Comparison of ENCODE assay signal across 15 cellular contexts in genomic region chr2:231683292-231683898, GRCh38. TPM values are rescaled to one million over a fixed set of nuclear protein-coding genes. Genes with fewer than 3 reads are reported as not detected.
A peak's percentile ranks its signal among the peaks of the same experiment; 100 is the strongest.
DNase-seq lines count a peak whose midpoint lies in the region; ATAC-seq, FAIRE-seq and TF ChIP-seq lines count a peak whose summit lies in the region.
"Had no signal": no experiment of that assay in that cellular context is flagged by ENCODE, and none has a peak within 500 bp of the region (broad histone marks: within the 10 kb centered on the region; RNA-seq: fewer than 3 reads in every experiment).

No MANE protein-coding gene starts in this region.

- peak overlapping the region; percentile 98; the same call in 1 of the 2 replicates for H3K4me2 ChIP-seq in HepG2 (ENCODE audit: low read depth, low read length)
- H3K4me2 ChIP-seq in SK-N-SH, result no peak overlapping the region

- H2AFZ ChIP-seq in HepG2 (ENCODE audit: low read length) (no peak overlapping the region), SK-N-SH (ENCODE audit: low read depth) (no peak overlapping the region)

- H3K79me2 ChIP-seq in HepG2 (ENCODE audit: insufficient read depth, low read length), result no peaks in the 10 kb centered on the region
- no peaks in the 10 kb centered on the region for H3K79me2 ChIP-seq in SK-N-SH (ENCODE audit: insufficient read depth)

- H3K9ac ChIP-seq in HepG2 (ENCODE audit: insufficient read depth, low read depth, low read length) (no peak overlapping the region), SK-N-SH (no peak overlapping the region)

- H3F3A ChIP-seq in SK-N-SH (replicated peaks; ENCODE audit: insufficient read depth), result peaks cover 6% of the 10 kb centered on the region

- TF ChIP-seq CTCF in HepG2 (CRISPR knock-in tag; IDR thresholded peaks at IDR 0.05) (no peak), right lobe of liver (IDR thresholded peaks at IDR 0.05) (no peak), SK-N-SH (IDR thresholded peaks at IDR 0.05) (no peak)

- no peak for ATAC-seq in HepG2
- ATAC-seq in right lobe of liver, result no peak

- H3K36me3 ChIP-seq in HepG2 (replicated peaks in 1 of 2; ENCODE audit: control insufficient read depth in 1 of 2, insufficient read depth in 2 of 2, low read length in 2 of 2) (no peaks in the 10 kb centered on the region), right lobe of liver (no peaks in the 10 kb centered on the region), SK-N-SH (replicated peaks in 1 of 2; ENCODE audit: control insufficient read depth in 1 of 2, insufficient read depth in 2 of 2, low read length in 1 of 2) (no peaks in the 10 kb centered on the region)
- H3K36me3 ChIP-seq: colonic mucosa, MG63 had no signal

- H3K27ac ChIP-seq in HepG2 (ENCODE audit: extremely low read length, insufficient read depth, low read length) (no peak overlapping the region), right lobe of liver (no peak overlapping the region), SK-N-SH (ENCODE audit: low read depth in 2 of 2, low read length in 1 of 2) (peak overlapping the region in 1 of 2 experiments; percentile 75; a peak in 1 of 4 replicates)
- H3K27ac ChIP-seq: colonic mucosa had no signal

- H3K4me3 ChIP-seq in HepG2 (replicated peaks in 1 of 3; ENCODE audit: insufficient read depth in 1 of 3, low read depth in 2 of 3, low read length in 3 of 3) (no peak overlapping the region), right lobe of liver (no peak overlapping the region), SK-N-SH (ENCODE audit: low read depth in 2 of 2, low read length in 1 of 2) (no peak overlapping the region)
- H3K4me3 ChIP-seq: colonic mucosa, MG63 had no signal

- TF ChIP-seq EP300 in HepG2 (IDR thresholded peaks at IDR 0.05; ENCODE audit: low read depth in 2 of 2, low read length in 2 of 2) (no peak), HepG2 (CRISPR knock-in tag; IDR thresholded peaks at IDR 0.05; ENCODE audit: borderline replicate concordance) (no peak), SK-N-SH (IDR thresholded peaks at IDR 0.05; ENCODE audit: borderline replicate concordance in 1 of 2, low read depth in 1 of 2, low read length in 1 of 2) (no peak)

- H3K9me3 ChIP-seq in HepG2 (ENCODE audit: low read length) (no peaks in the 10 kb centered on the region), right lobe of liver (no peaks in the 10 kb centered on the region), SK-N-SH (no peaks in the 10 kb centered on the region)
- H3K9me3 ChIP-seq: colonic mucosa, MG63 had no signal

- in situ Hi-C loops in HepG2 (cut with HindIII; ENCODE audit: extremely low pct_ligation_motif_present, low pct_unique_long_range_greater_than_20kb), result no loop called here

- peaks cover 75% of the 10 kb centered on the region for H3K4me1 ChIP-seq in HepG2 (ENCODE audit: insufficient read depth, low read length)
- H3K4me1 ChIP-seq in right lobe of liver, result peaks cover 0 to 7% (median 0%) of the 10 kb centered on the region in 4 donors
- peaks cover 0 to 23% of the 10 kb centered on the region in 2 experiments; a peak in 1 of 4 replicates for H3K4me1 ChIP-seq in SK-N-SH (ENCODE audit: control insufficient read depth in 1 of 2, insufficient read depth in 2 of 2, low read depth in 1 of 2, low read length in 1 of 2)
- H3K4me1 ChIP-seq: colonic mucosa had no signal

- no peak for TF ChIP-seq RAD21 in HepG2 (CRISPR knock-in tag; IDR thresholded peaks at IDR 0.05)
- TF ChIP-seq RAD21 in SK-N-SH (IDR thresholded peaks at IDR 0.05; ENCODE audit: low read length), result no peak

- intact Hi-C loops in HepG2 (cut with micrococcal nuclease; ENCODE audit: unreplicated experiment), result no loop called here
- intact Hi-C loops in right lobe of liver (cut with DNase I), result no loop called here

- no TSS peak for BruUV-seq in HepG2 (replicated peaks; lab: Mats Ljungman, UMichigan)

- CTCF ChIA-PET in HepG2 (lab: Yijun Ruan, JAX; ENCODE audit: low intra/inter-chr PET ratio, low total read pairs) (interaction anchor here (0.9 kb wide), 1 partner anchor 30 kb away, joined by 3 read pairs; no protein-coding TSS in a partner anchor), SK-N-SH (lab: Yijun Ruan, JAX) (interaction anchor here (1.3 to 29.4 kb wide), 3 partner anchors 9 to 71 kb away, joined by 4 to 1218 read pairs (median 26); partner anchors contain the start of gene PTMA)

- no peak for FAIRE-seq in HepG2 (lab: Jason Lieb, UNC)
- FAIRE-seq: urothelium cell line had no signal

- POLR2A ChIA-PET in HepG2 (lab: Yijun Ruan, JAX) (interaction anchor here (1.7 to 5.9 kb wide), 7 partner anchors 10 to 31 kb away, joined by 4 to 56 read pairs (median 18); partner anchors contain the start of gene PTMA), SK-N-SH (lab: Yijun Ruan, JAX) (interaction anchor here (0.9 to 5.4 kb wide), 6 partner anchors 23 to 79 kb away, joined by 3 to 38 read pairs (median 4); partner anchors contain the start of gene PTMA)

- H3K9me2 ChIP-seq in SK-N-SH, result no peaks in the 10 kb centered on the region

- 80% methylated on average over 5 of the region's 6 CpGs for WGBS in HepG2 (ENCODE audit: low lambda C conversion rate)
- 100% methylated on average over 1 of the region's 6 CpGs for WGBS in right lobe of liver (ENCODE audit: insufficient coverage, low coverage, low lambda C conversion rate, missing lambda C conversion rate)
- 100% methylated on average over 6 of the region's 6 CpGs for WGBS in SK-N-SH (ENCODE audit: low lambda C conversion rate)

- H3K27me3 ChIP-seq in HepG2 (ENCODE audit: control insufficient read depth in 1 of 2, insufficient read depth in 2 of 2, low read length in 2 of 2) (peaks cover 2 to 16% of the 10 kb centered on the region in 2 experiments; a peak in 2 of 5 replicates), right lobe of liver (no peaks in the 10 kb centered on the region), SK-N-SH (ENCODE audit: insufficient read depth) (no peaks in the 10 kb centered on the region)
- H3K27me3 ChIP-seq: colonic mucosa, MG63 had no signal

- TF ChIP-seq POLR2A in HepG2 (IDR thresholded peaks at IDR 0.05; ENCODE audit: insufficient read depth in 1 of 2, low read depth in 2 of 2, low read length in 2 of 2) (no peak), right lobe of liver (IDR thresholded peaks at IDR 0.05) (no peak)

- no peak for DNase-seq in HepG2 (ENCODE audit: low spot score)
- no peak for DNase-seq in right lobe of liver
- DNase-seq in NCI-H69 (lab: John Stamatoyannopoulos, UW), result peak; percentile 91
- DNase-seq in hypothalamus (lab: John Stamatoyannopoulos, UW), result peak in 30 of 51 donors; percentile 28 to 86 (median 57)
- DNase-seq in SW 1271 (lab: John Stamatoyannopoulos, UW), result no peak
- DNase-seq in stimulated activated CD4-positive, alpha-beta T cell treated with anti-CD3 and anti-CD28 coated beads, Interleukin-12 subunit alpha, Interleukin-12 subunit beta, amount 100 ng/mL, for 4 hours, result no peak
- no peak for DNase-seq in GDM1 (lab: John Stamatoyannopoulos, UW)
- no peak for DNase-seq in SK-N-SH
- DNase-seq: activated CD8-positive, alpha-beta memory T cell treated with anti-CD3 and anti-CD28 coated beads, Interleukin-2, amount 50 U/mL, for 48 hours; activated naive CD8-positive, alpha-beta T cell treated with anti-CD3 and anti-CD28 coated beads, Interleukin-2, amount 10 ng/mL, durations not matched to agents 7 days and 5 days; colonic mucosa; EL; GOT3; MG63 had no signal

- no peaks in the 10 kb centered on the region for H4K20me1 ChIP-seq in HepG2 (ENCODE audit: insufficient read depth, low read length)
- H4K20me1 ChIP-seq in SK-N-SH (ENCODE audit: insufficient read depth), result no peaks in the 10 kb centered on the region

TF ChIP-seq in HepG2, 621 proteins besides CTCF, POLR2A, EP300 and RAD21 (continues in another document):
- TF ChIP-seq ZNF652 (CRISPR knock-in tag; IDR thresholded peaks at IDR 0.05; ENCODE audit: borderline replicate concordance, low read depth) (no peak), LCORL (IDR thresholded peaks at IDR 0.05) (no peak), LCORL (CRISPR knock-in tag; IDR thresholded peaks at IDR 0.05) (no peak), NBN (conservative IDR thresholded peaks at IDR 0.05) (no peak), ZNF431 (CRISPR knock-in tag; IDR thresholded peaks at IDR 0.05; ENCODE audit: borderline replicate concordance, low read depth) (no peak), NKX3-1 (CRISPR knock-in tag; IDR thresholded peaks at IDR 0.05) (no peak)

TF ChIP-seq in SK-N-SH, 30 proteins besides CTCF, POLR2A, EP300 and RAD21 (continues in another document):
- TF ChIP-seq SMC3 (IDR thresholded peaks at IDR 0.05; ENCODE audit: low read depth, low read length) (no peak), FOSL2 (IDR thresholded peaks at IDR 0.05; ENCODE audit: borderline replicate concordance, low read depth) (no peak), TAF1 (IDR thresholded peaks at IDR 0.05; ENCODE audit: borderline replicate concordance, low read depth, low read length) (no peak), JUND (IDR thresholded peaks at IDR 0.05) (no peak)

RNA-seq across cellular contexts. Expression of gene PTMA, which starts 24.9 kb away (rescaled TPM):
- 1,086 and 1,212 TPM in 2 replicates for total RNA-seq in HepG2 (2016; rRNA removed; fragmentation: Illumina TruSeq; extraction: Trizol)
- total RNA-seq in HepG2 (2016; cell fraction: cytosol; rRNA removed; fragmentation: Illumina TruSeq; extraction: Trizol; ENCODE audit: low read depth), result 383 and 429 TPM in 2 replicates
- total RNA-seq in HepG2 (2016; cell fraction: insoluble cytoplasmic fraction; rRNA removed; fragmentation: Illumina TruSeq; extraction: Trizol), result 1,123 and 1,183 TPM in 2 replicates
- 561 and 605 TPM in 2 replicates for total RNA-seq in HepG2 (2016; cell fraction: membrane; rRNA removed; fragmentation: Illumina TruSeq; extraction: Trizol)
- total RNA-seq in HepG2 (2016; cell fraction: nucleus; rRNA removed; fragmentation: Illumina TruSeq; extraction: Trizol), result 429 and 440 TPM in 2 replicates
- polyA plus RNA-seq in HepG2 (2011; rRNA removed), result 174 and 190 TPM in 2 replicates
- polyA plus RNA-seq in HepG2 (2011; cell fraction: cytosol; rRNA removed), result 192 and 196 TPM in 2 replicates
- 112 and 149 TPM in 2 replicates for polyA plus RNA-seq in HepG2 (2011; cell fraction: nucleus; rRNA removed)
- 399 and 565 TPM in 2 replicates for polyA plus RNA-seq in HepG2 (2012)
- 460 and 492 TPM in 2 replicates for polyA plus RNA-seq in HepG2 (2016; cell fraction: cytosol; fragmentation: Illumina TruSeq; extraction: Trizol; ENCODE audit: low read depth)
- 2,053 and 2,108 TPM in 2 replicates for polyA plus RNA-seq in HepG2 (2016; cell fraction: insoluble cytoplasmic fraction; fragmentation: Illumina TruSeq; extraction: Trizol; ENCODE audit: low read depth)
- 673 and 705 TPM in 2 replicates for polyA plus RNA-seq in HepG2 (2016; cell fraction: membrane; fragmentation: Illumina TruSeq; extraction: Trizol; ENCODE audit: low read depth)
- polyA plus RNA-seq in HepG2 (2016; cell fraction: nucleus; fragmentation: Illumina TruSeq; extraction: Trizol; ENCODE audit: insufficient read depth, low read depth), result 1,089 and 1,130 TPM in 2 replicates
- polyA minus RNA-seq in HepG2 (2011; rRNA and poly(A)+ RNA removed; ENCODE audit: low replicate concordance), result 146 and 188 TPM in 2 replicates
- polyA minus RNA-seq in HepG2 (2011; cell fraction: cytosol; rRNA and poly(A)+ RNA removed), result 210 and 216 TPM in 2 replicates
- 83.7 and 96.4 TPM in 2 replicates for polyA minus RNA-seq in HepG2 (2011; cell fraction: nucleus; rRNA and poly(A)+ RNA removed)
- total RNA-seq in right lobe of liver, result 100 to 1,000 TPM; 180 to 373 (median 252) TPM
- 517 and 767 TPM in 2 replicates for polyA plus RNA-seq in SK-N-SH (2012; rRNA removed)
- polyA plus RNA-seq in SK-N-SH (2012; cell fraction: cytosol; rRNA removed), result 733 and 1,021 TPM in 2 replicates
- polyA plus RNA-seq in SK-N-SH (2012; cell fraction: nucleus; rRNA removed), result 319 and 439 TPM in 2 replicates

Comparison
In these comparisons a context has a peak if more than half of its experiments do, and no peak if none do; other contexts are left out.
1. DNase-seq: peak in NCI-H69 (single experiment) and hypothalamus (30 of 51); none in HepG2 (single experiment), right lobe of liver (0 of 3), SW 1271 (0 of 2), stimulated activated CD4-positive, alpha-beta T cell treated with anti-CD3 and anti-CD28 coated beads, Interleukin-12 subunit alpha, Interleukin-12 subunit beta, amount 100 ng/mL, for 4 hours (single experiment), GDM1 (single experiment) and SK-N-SH (single experiment).